Comparison of ENCODE assay signal across 8 cellular contexts in the genomic region with DNA sequence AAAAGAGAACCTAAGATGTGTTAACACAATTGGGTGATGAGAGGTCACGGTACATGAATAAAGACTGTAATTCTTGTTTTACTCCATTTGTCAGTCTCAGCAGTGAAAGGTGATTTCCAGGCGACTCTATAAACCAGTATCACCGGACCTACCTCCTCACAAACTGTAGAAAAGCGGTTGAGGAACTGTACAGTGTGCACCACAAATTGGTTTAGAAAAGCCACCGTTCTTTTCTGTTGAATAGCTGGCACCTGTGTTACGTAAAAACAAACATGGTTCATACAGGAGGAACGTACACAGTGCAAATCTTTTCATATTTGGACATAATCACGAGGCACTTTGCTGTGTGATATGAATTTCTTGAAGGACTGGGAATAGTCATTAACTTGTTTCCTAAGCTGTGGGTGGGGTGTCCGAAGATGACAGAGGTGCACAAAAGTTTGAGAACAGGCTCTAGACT. TPM values are rescaled to one million over a fixed set of nuclear protein-coding genes. Genes with fewer than 3 reads are reported as not detected.
DNase-seq lines count a peak whose midpoint lies in the region; ATAC-seq and TF ChIP-seq lines count a peak whose summit lies in the region.

No MANE protein-coding gene starts in this region.

- no peak for TF ChIP-seq RAD21 in SK-N-SH (IDR thresholded peaks at IDR 0.05; ENCODE audit: low read length)

- H3K4me3 Mint-ChIP-seq in activated CD8-positive, alpha-beta memory T cell treated with anti-CD3 and anti-CD28 coated beads, Interleukin-2, amount 10 ng/mL, durations not matched to agents 7 days and 5 days, result peak overlapping the region; percentile 92
- H3K4me3 Mint-ChIP-seq in nephron progenitor cell, result peak overlapping the region; percentile 91

- TF ChIP-seq EP300 in SK-N-SH (IDR thresholded peaks at IDR 0.05; ENCODE audit: borderline replicate concordance in 1 of 2, low read depth in 1 of 2, low read length in 1 of 2), result no peak

- peak overlapping the region; percentile 97 for H3K27ac Mint-ChIP-seq in activated CD8-positive, alpha-beta memory T cell treated with anti-CD3 and anti-CD28 coated beads, Interleukin-2, amount 10 ng/mL, durations not matched to agents 7 days and 5 days
- H3K27ac Mint-ChIP-seq in nephron progenitor cell, result no peak overlapping the region

- H3K4me1 ChIP-seq in SK-N-SH (ENCODE audit: control insufficient read depth in 1 of 2, insufficient read depth in 2 of 2, low read depth in 1 of 2, low read length in 1 of 2), result no peaks in the 10 kb centered on the region; a peak in 2 of 4 replicates

- in situ Hi-C loops in G401 (cut with HindIII; ENCODE audit: low sequenced_read_pairs), result no loop called here

- peaks cover 45% of the 10 kb centered on the region for H3K4me1 Mint-ChIP-seq in activated CD8-positive, alpha-beta memory T cell treated with anti-CD3 and anti-CD28 coated beads, Interleukin-2, amount 10 ng/mL, durations not matched to agents 7 days and 5 days
- H3K4me1 Mint-ChIP-seq in nephron progenitor cell, result peaks cover 14% of the 10 kb centered on the region

- TF ChIP-seq POLR2A in erythroblast (IDR thresholded peaks at IDR 0.05; ENCODE audit: low read length), result no peak

- POLR2A ChIA-PET in SK-N-SH (lab: Yijun Ruan, JAX), result interaction anchor here (1.2 kb wide), 1 partner anchor 58 kb away, joined by 3 read pairs; a partner anchor contains a TSS

- H3K79me2 ChIP-seq in SK-N-SH (ENCODE audit: insufficient read depth), result no peaks in the 10 kb centered on the region

- H3K27ac ChIP-seq in SK-N-SH (ENCODE audit: low read depth in 2 of 2, low read length in 1 of 2), result peak overlapping the region; percentile 24 to 81; a peak in 2 of 4 replicates

- no peaks in the 10 kb centered on the region for H3K27me3 ChIP-seq in SK-N-SH (ENCODE audit: insufficient read depth)

- CTCF ChIA-PET in activated CD8-positive, alpha-beta memory T cell treated with anti-CD3 and anti-CD28 coated beads, Interleukin-2, amount 10 ng/mL, durations not matched to agents 7 days and 5 days (lab: Charles Lee), result interaction anchor here (1.2 kb wide), 1 partner anchor 14 kb away, joined by 3 read pairs; no protein-coding TSS in a partner anchor
- CTCF ChIA-PET in SK-N-SH (lab: Yijun Ruan, JAX), result no interaction called here

- H3K36me3 ChIP-seq in SK-N-SH (replicated peaks in 1 of 2; ENCODE audit: control insufficient read depth in 1 of 2, insufficient read depth in 2 of 2, low read length in 1 of 2), result peaks cover 8 to 14% of the 10 kb centered on the region in 2 experiments

- H2AFZ ChIP-seq in SK-N-SH (ENCODE audit: low read depth), result peak overlapping the region; percentile 96

- H3K9me3 ChIP-seq in SK-N-SH, result no peaks in the 10 kb centered on the region

- peak overlapping the region; percentile 84 for H3K9ac ChIP-seq in SK-N-SH

- no peaks in the 10 kb centered on the region for H3F3A ChIP-seq in SK-N-SH (replicated peaks; ENCODE audit: insufficient read depth)

- no peaks in the 10 kb centered on the region for H3K9me2 ChIP-seq in SK-N-SH

- peak overlapping the region; percentile 90 to 97 for H3K4me3 ChIP-seq in SK-N-SH (ENCODE audit: low read depth in 2 of 2, low read length in 1 of 2)

- 28% methylated on average over 9 of the region's 9 CpGs for WGBS in SK-N-SH (ENCODE audit: low lambda C conversion rate)

- DNase-seq in activated CD8-positive, alpha-beta memory T cell treated with anti-CD3 and anti-CD28 coated beads, Interleukin-2, amount 10 ng/mL, durations not matched to agents 7 days and 5 days, result peak; percentile 76
- DNase-seq in activated CD8-positive, alpha-beta memory T cell treated with anti-CD3 and anti-CD28 coated beads, Interleukin-2, amount 50 U/mL, for 4 hours, result no peak
- DNase-seq in SK-N-SH, result no peak
- DNase-seq in erythroblast (lab: John Stamatoyannopoulos, UW), result peak; percentile 44 to 48
- no peak for DNase-seq in nephron progenitor cell
- no peak for DNase-seq in G401 (ENCODE audit: low spot score)
- DNase-seq in stimulated activated CD4-positive, alpha-beta T cell treated with anti-CD3 and anti-CD28 coated beads, Interleukin-2, amount 100 ng/mL, for 24 hours, result no peak

- peaks cover 29% of the 10 kb centered on the region for H3K36me3 Mint-ChIP-seq in activated CD8-positive, alpha-beta memory T cell treated with anti-CD3 and anti-CD28 coated beads, Interleukin-2, amount 10 ng/mL, durations not matched to agents 7 days and 5 days
- H3K36me3 Mint-ChIP-seq in nephron progenitor cell (ENCODE audit: low read depth), result peaks cover 29% of the 10 kb centered on the region

- ATAC-seq in activated CD8-positive, alpha-beta memory T cell treated with anti-CD3 and anti-CD28 coated beads, Interleukin-2, amount 10 ng/mL, durations not matched to agents 7 days and 5 days, result peak; percentile 14
- peak; percentile 30 for ATAC-seq in HG02885 (IDR thresholded peaks at IDR 0.05; ENCODE audit: poor library complexity, unreplicated experiment)

- TF ChIP-seq CTCF in SK-N-SH (IDR thresholded peaks at IDR 0.05), result no peak
- TF ChIP-seq CTCF in nephron progenitor cell (IDR thresholded peaks at IDR 0.05), result no peak

- no peaks in the 10 kb centered on the region for H4K20me1 ChIP-seq in SK-N-SH (ENCODE audit: insufficient read depth)

- no peaks in the 10 kb centered on the region for H3K27me3 Mint-ChIP-seq in activated CD8-positive, alpha-beta memory T cell treated with anti-CD3 and anti-CD28 coated beads, Interleukin-2, amount 10 ng/mL, durations not matched to agents 7 days and 5 days
- H3K27me3 Mint-ChIP-seq in nephron progenitor cell (ENCODE audit: low read depth, poor library complexity), result no peaks in the 10 kb centered on the region

- H3K4me2 ChIP-seq in SK-N-SH, result peak overlapping the region; percentile 92

- H3K9me3 Mint-ChIP-seq in activated CD8-positive, alpha-beta memory T cell treated with anti-CD3 and anti-CD28 coated beads, Interleukin-2, amount 10 ng/mL, durations not matched to agents 7 days and 5 days (ENCODE audit: low read depth), result no peaks in the 10 kb centered on the region
- peaks cover 27% of the 10 kb centered on the region for H3K9me3 Mint-ChIP-seq in nephron progenitor cell

TF ChIP-seq in SK-N-SH, 30 proteins besides CTCF, POLR2A, EP300 and RAD21:
- TF ChIP-seq SIN3A (IDR thresholded peaks at IDR 0.05; ENCODE audit: borderline replicate concordance, low read depth, low read length) (no peak; the same call in 1 of the 2 replicates), TAF1 (IDR thresholded peaks at IDR 0.05; ENCODE audit: borderline replicate concordance, low read depth, low read length) (no peak), CHD2 (IDR thresholded peaks at IDR 0.05; ENCODE audit: low read length, partially characterized antibody) (no peak), GATA2 (CRISPR knock-in tag; IDR thresholded peaks at IDR 0.05) (no peak), YY1 (IDR thresholded peaks at IDR 0.05; ENCODE audit: low read depth) (no peak), NRF1 (IDR thresholded peaks at IDR 0.05; ENCODE audit: low read depth, low read length) (no peak)
- TF ChIP-seq, protein P1, sequence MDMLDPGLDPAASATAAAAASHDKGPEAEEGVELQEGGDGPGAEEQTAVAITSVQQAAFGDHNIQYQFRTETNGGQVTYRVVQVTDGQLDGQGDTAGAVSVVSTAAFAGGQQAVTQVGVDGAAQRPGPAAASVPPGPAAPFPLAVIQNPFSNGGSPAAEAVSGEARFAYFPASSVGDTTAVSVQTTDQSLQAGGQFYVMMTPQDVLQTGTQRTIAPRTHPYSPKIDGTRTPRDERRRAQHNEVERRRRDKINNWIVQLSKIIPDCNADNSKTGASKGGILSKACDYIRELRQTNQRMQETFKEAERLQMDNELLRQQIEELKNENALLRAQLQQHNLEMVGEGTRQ (IDR thresholded peaks at IDR 0.05; ENCODE audit: borderline replicate concordance, low read depth, low read length), result no peak
- TF ChIP-seq, protein P2, sequence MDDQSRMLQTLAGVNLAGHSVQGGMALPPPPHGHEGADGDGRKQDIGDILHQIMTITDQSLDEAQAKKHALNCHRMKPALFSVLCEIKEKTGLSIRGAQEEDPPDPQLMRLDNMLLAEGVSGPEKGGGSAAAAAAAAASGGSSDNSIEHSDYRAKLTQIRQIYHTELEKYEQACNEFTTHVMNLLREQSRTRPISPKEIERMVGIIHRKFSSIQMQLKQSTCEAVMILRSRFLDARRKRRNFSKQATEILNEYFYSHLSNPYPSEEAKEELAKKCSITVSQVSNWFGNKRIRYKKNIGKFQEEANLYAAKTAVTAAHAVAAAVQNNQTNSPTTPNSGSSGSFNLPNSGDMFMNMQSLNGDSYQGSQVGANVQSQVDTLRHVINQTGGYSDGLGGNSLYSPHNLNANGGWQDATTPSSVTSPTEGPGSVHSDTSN (IDR thresholded peaks at IDR 0.05), result no peak

RNA-seq across cellular contexts. Expression of a gene that starts 0.7 kb away (rescaled TPM):
- total RNA-seq in activated CD8-positive, alpha-beta memory T cell treated with anti-CD3 and anti-CD28 coated beads, Interleukin-2, amount 10 ng/mL, durations not matched to agents 7 days and 5 days, result 10 to 100 TPM; 32.4 to 36.8 TPM
- 28.5 and 32.0 TPM in 2 replicates for polyA plus RNA-seq in SK-N-SH (2012; rRNA removed)
- 36.2 and 43.6 TPM in 2 replicates for polyA plus RNA-seq in SK-N-SH (2012; cell fraction: cytosol; rRNA removed)
- polyA plus RNA-seq in SK-N-SH (2012; cell fraction: nucleus; rRNA removed), result 11.4 and 21.4 TPM in 2 replicates
- 28.6 and 54.0 TPM in 2 replicates for total RNA-seq in G401 (2014; rRNA removed; shearing (Covaris generic))

RNA-seq across cellular contexts. Expression of a gene that starts 58.8 kb away (rescaled TPM):
- total RNA-seq in activated CD8-positive, alpha-beta memory T cell treated with anti-CD3 and anti-CD28 coated beads, Interleukin-2, amount 10 ng/mL, durations not matched to agents 7 days and 5 days, result 10 to 100 TPM; 56.7 to 74.1 TPM
- polyA plus RNA-seq in SK-N-SH (2012; rRNA removed), result 29.2 and 34.5 TPM in 2 replicates
- polyA plus RNA-seq in SK-N-SH (2012; cell fraction: cytosol; rRNA removed), result 46.8 and 61.1 TPM in 2 replicates
- 15.2 and 26.9 TPM in 2 replicates for polyA plus RNA-seq in SK-N-SH (2012; cell fraction: nucleus; rRNA removed)
- 92.8 and 117 TPM in 2 replicates for total RNA-seq in G401 (2014; rRNA removed; shearing (Covaris generic))

RNA-seq across cellular contexts. Expression of a gene that starts 58.9 kb away (rescaled TPM):
- 10 to 100 TPM; 27.2 to 33.5 TPM for total RNA-seq in activated CD8-positive, alpha-beta memory T cell treated with anti-CD3 and anti-CD28 coated beads, Interleukin-2, amount 10 ng/mL, durations not matched to agents 7 days and 5 days
- polyA plus RNA-seq in SK-N-SH (2012; rRNA removed), result 3.1 and 3.9 TPM in 2 replicates
- 5.3 and 6.9 TPM in 2 replicates for polyA plus RNA-seq in SK-N-SH (2012; cell fraction: cytosol; rRNA removed)
- polyA plus RNA-seq in SK-N-SH (2012; cell fraction: nucleus; rRNA removed), result 2.8 and 4.6 TPM in 2 replicates
- total RNA-seq in G401 (2014; rRNA removed; shearing (Covaris generic)), result 27.8 and 51.0 TPM in 2 replicates

Comparison
In these comparisons a context has a peak if more than half of its experiments do, and no peak if none do; other contexts are left out.
1. DNase-seq: peak in activated CD8-positive, alpha-beta memory T cell treated with anti-CD3 and anti-CD28 coated beads, Interleukin-2, amount 10 ng/mL, durations not matched to agents 7 days and 5 days (single experiment) and erythroblast (2 of 2); none in activated CD8-positive, alpha-beta memory T cell treated with anti-CD3 and anti-CD28 coated beads, Interleukin-2, amount 50 U/mL, for 4 hours (single experiment), SK-N-SH (single experiment), nephron progenitor cell (single experiment), G401 (single experiment) and stimulated activated CD4-positive, alpha-beta T cell treated with anti-CD3 and anti-CD28 coated beads, Interleukin-2, amount 100 ng/mL, for 24 hours (0 of 2).